23 cellular contexts compared by ENCODE assay signal in the genomic region with DNA sequence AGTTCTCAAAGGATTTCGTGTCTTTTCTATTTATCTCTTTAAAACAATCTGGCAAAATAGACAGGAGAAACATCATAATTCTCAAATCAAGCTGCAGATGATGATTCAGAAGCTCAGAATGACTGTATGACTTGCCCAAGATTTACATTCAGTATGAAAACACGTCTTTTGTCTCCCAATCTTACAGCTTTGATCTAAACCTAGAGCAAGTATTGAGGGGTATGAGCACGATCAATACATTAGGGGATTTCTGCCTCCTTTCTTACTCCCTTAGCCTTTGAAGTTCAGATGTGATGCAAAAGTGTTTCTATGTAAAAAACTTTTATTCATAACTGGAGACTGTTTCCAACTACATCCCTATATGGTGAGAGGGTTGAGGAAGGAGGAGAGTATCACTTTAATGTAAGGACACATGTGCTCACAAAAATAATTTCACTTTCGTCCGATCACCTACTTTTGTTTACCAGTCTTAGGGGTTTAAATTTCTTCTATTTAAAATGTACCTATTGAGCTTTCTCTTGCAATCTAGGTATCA.
DNase-seq lines count a peak whose midpoint lies in the region; ATAC-seq and TF ChIP-seq lines count a peak whose summit lies in the region.
"Had no signal": no experiment of that assay in that cellular context is flagged by ENCODE, and none has a peak within 500 bp of the region (broad histone marks: within the 10 kb centered on the region; RNA-seq: fewer than 3 reads in every experiment).

No MANE protein-coding gene starts in this region.

- H3K14ac ChIP-seq in neuronal stem cell (ENCODE audit: low read length) = no peak overlapping the region

- no peak overlapping the region for H3K4me2 ChIP-seq in neuronal stem cell (ENCODE audit: insufficient read depth, low read length, poor library complexity, severe bottlenecking)
- H3K4me2 ChIP-seq: BLaER1 treated with 17β-estradiol and CSF1 and Interleukin-3, amounts not matched to agents 10 nM and 100 nM had no signal

- H3K4me1 ChIP-seq in psoas muscle (no peaks in the 10 kb centered on the region), neuronal stem cell (ENCODE audit: control insufficient read depth in 2 of 2, insufficient read depth in 1 of 2, low read depth in 1 of 2, low read length in 2 of 2) (peaks cover under 1 to 3% of the 10 kb centered on the region in 2 donors)
- H3K4me1 ChIP-seq: BE2C; BLaER1 treated with 17β-estradiol and CSF1 and Interleukin-3, amounts not matched to agents 10 nM and 100 nM had no signal

- H3K27ac Mint-ChIP-seq in activated T-cell treated with anti-CD3 and anti-CD28 coated beads, Interleukin-2, amount 50 U/mL, for 72 hours = no peak overlapping the region
- H3K27ac Mint-ChIP-seq in activated T-cell treated with anti-CD3 and anti-CD28 coated beads, Interleukin-2, amount 50 U/mL, for 24 hours = no peak overlapping the region
- H3K27ac Mint-ChIP-seq in activated T-helper 17 cell treated with anti-CD3 and anti-CD28 coated beads, Interleukin-2, amount 50 U/mL, for 72 hours = no peak overlapping the region
- H3K27ac Mint-ChIP-seq: CD4-positive, alpha-beta T cell; CD8-positive, alpha-beta memory T cell had no signal

- peaks cover 14% of the 10 kb centered on the region for H3K4me1 Mint-ChIP-seq in activated T-cell treated with anti-CD3 and anti-CD28 coated beads, Interleukin-2, amount 50 U/mL, for 72 hours (ENCODE audit: low read depth)
- no peaks in the 10 kb centered on the region for H3K4me1 Mint-ChIP-seq in activated T-cell treated with anti-CD3 and anti-CD28 coated beads, Interleukin-2, amount 50 U/mL, for 24 hours (ENCODE audit: low read depth)
- H3K4me1 Mint-ChIP-seq in activated T-helper 17 cell treated with anti-CD3 and anti-CD28 coated beads, Interleukin-2, amount 50 U/mL, for 72 hours = no peaks in the 10 kb centered on the region
- H3K4me1 Mint-ChIP-seq: CD14-positive monocyte; CD8-positive, alpha-beta memory T cell had no signal

- peak; percentile 36 to 53 for ATAC-seq in activated CD4-positive, CD25-positive, alpha-beta regulatory T cell treated with anti-CD3 and anti-CD28 coated beads, Interleukin-2, amount 50 U/mL, for 24 hours
- ATAC-seq in activated T-cell treated with anti-CD3 and anti-CD28 coated beads, Interleukin-2, amount 50 U/mL, for 72 hours (replicated peaks in 1 of 2) = peak; percentile 95 to 99
- peak; percentile 91 for ATAC-seq in activated T-helper 17 cell treated with anti-CD3 and anti-CD28 coated beads, Interleukin-2, amount 50 U/mL, for 72 hours (replicated peaks)
- ATAC-seq in psoas muscle = no peak
- ATAC-seq: GM12878 had no signal

- no peak overlapping the region for H3K4ac ChIP-seq in neuronal stem cell (ENCODE audit: low read length)

- H3K27me3 Mint-ChIP-seq in activated T-cell treated with anti-CD3 and anti-CD28 coated beads, Interleukin-2, amount 50 U/mL, for 72 hours (ENCODE audit: low read depth) = no peaks in the 10 kb centered on the region
- no peaks in the 10 kb centered on the region for H3K27me3 Mint-ChIP-seq in activated T-cell treated with anti-CD3 and anti-CD28 coated beads, Interleukin-2, amount 50 U/mL, for 24 hours
- peaks cover 3% of the 10 kb centered on the region for H3K27me3 Mint-ChIP-seq in activated T-helper 17 cell treated with anti-CD3 and anti-CD28 coated beads, Interleukin-2, amount 50 U/mL, for 72 hours
- H3K27me3 Mint-ChIP-seq: CD4-positive, alpha-beta T cell had no signal

- TF ChIP-seq CTCF in psoas muscle (IDR thresholded peaks at IDR 0.05) = no peak

- H3K23ac ChIP-seq in neuronal stem cell (ENCODE audit: low read depth, low read length, poor library complexity) = no peak overlapping the region

- H3K27me3 ChIP-seq in psoas muscle (ENCODE audit: insufficient read depth in 3 of 3, low read length in 2 of 3) = no peaks in the 10 kb centered on the region
- H3K27me3 ChIP-seq in neuronal stem cell (ENCODE audit: control insufficient read depth in 3 of 3, insufficient read depth in 3 of 3, low read depth in 1 of 3, low read length in 3 of 3) = no peaks in the 10 kb centered on the region
- H3K27me3 ChIP-seq: BE2C; BLaER1 treated with 17β-estradiol and CSF1 and Interleukin-3, amounts not matched to agents 10 nM and 100 nM had no signal

- peak overlapping the region in 1 of 2 donors; percentile 70 for H3K4me3 Mint-ChIP-seq in activated T-cell treated with anti-CD3 and anti-CD28 coated beads, Interleukin-2, amount 50 U/mL, for 72 hours
- no peak overlapping the region for H3K4me3 Mint-ChIP-seq in activated T-cell treated with anti-CD3 and anti-CD28 coated beads, Interleukin-2, amount 50 U/mL, for 24 hours
- H3K4me3 Mint-ChIP-seq in activated T-helper 17 cell treated with anti-CD3 and anti-CD28 coated beads, Interleukin-2, amount 50 U/mL, for 72 hours = no peak overlapping the region
- H3K4me3 Mint-ChIP-seq: CD14-positive monocyte; CD4-positive, alpha-beta T cell; CD8-positive, alpha-beta memory T cell had no signal

- H2AK5ac ChIP-seq in neuronal stem cell (ENCODE audit: low read depth, low read length) = no peak overlapping the region

- intact Hi-C loops in psoas muscle (cut with DNase I) = no loop called here

- no peak overlapping the region for H3K27ac ChIP-seq in psoas muscle
- no peak overlapping the region for H3K27ac ChIP-seq in neuronal stem cell (replicated peaks; ENCODE audit: low read length)
- H3K27ac ChIP-seq: 22Rv1; BLaER1 treated with 17β-estradiol and CSF1 and Interleukin-3, amounts not matched to agents 10 nM and 100 nM; GM23248 had no signal

- H2BK15ac ChIP-seq in neuronal stem cell (ENCODE audit: low read length) = no peak overlapping the region

- H2BK5ac ChIP-seq in neuronal stem cell (ENCODE audit: low read length) = no peak overlapping the region

- peaks cover 0 to 4% of the 10 kb centered on the region in 2 donors for H3K36me3 Mint-ChIP-seq in activated T-cell treated with anti-CD3 and anti-CD28 coated beads, Interleukin-2, amount 50 U/mL, for 72 hours (ENCODE audit: insufficient read depth in 2 of 2)
- H3K36me3 Mint-ChIP-seq in activated T-cell treated with anti-CD3 and anti-CD28 coated beads, Interleukin-2, amount 50 U/mL, for 24 hours (ENCODE audit: low read depth) = no peaks in the 10 kb centered on the region
- H3K36me3 Mint-ChIP-seq in activated T-helper 17 cell treated with anti-CD3 and anti-CD28 coated beads, Interleukin-2, amount 50 U/mL, for 72 hours (ENCODE audit: low read depth) = no peaks in the 10 kb centered on the region
- H3K36me3 Mint-ChIP-seq: CD14-positive monocyte; CD8-positive, alpha-beta memory T cell had no signal

- H3K9me3 Mint-ChIP-seq in activated T-cell treated with anti-CD3 and anti-CD28 coated beads, Interleukin-2, amount 50 U/mL, for 72 hours = peaks cover 0 to 5% of the 10 kb centered on the region in 2 donors
- peaks cover 2% of the 10 kb centered on the region for H3K9me3 Mint-ChIP-seq in activated T-cell treated with anti-CD3 and anti-CD28 coated beads, Interleukin-2, amount 50 U/mL, for 24 hours
- no peaks in the 10 kb centered on the region for H3K9me3 Mint-ChIP-seq in activated T-helper 17 cell treated with anti-CD3 and anti-CD28 coated beads, Interleukin-2, amount 50 U/mL, for 72 hours

- H3K9ac ChIP-seq in neuronal stem cell (ENCODE audit: low read depth, low read length, poor library complexity) = no peak overlapping the region
- H3K9ac ChIP-seq: BLaER1 treated with 17β-estradiol and CSF1 and Interleukin-3, amounts not matched to agents 10 nM and 100 nM; GM23248 had no signal

- H4K91ac ChIP-seq in neuronal stem cell (ENCODE audit: low read depth, low read length, poor library complexity) = no peak overlapping the region

- DNase-seq in activated CD4-positive, CD25-positive, alpha-beta regulatory T cell (lab: John Stamatoyannopoulos, UW) = no peak
- no peak for DNase-seq in activated T-cell treated with anti-CD3 and anti-CD28 coated beads, Interleukin-2, amount 50 U/mL, for 72 hours
- DNase-seq in activated T-cell treated with anti-CD3 and anti-CD28 coated beads, Interleukin-2, amount 50 U/mL, for 24 hours = no peak
- DNase-seq in psoas muscle (no peak), neuronal stem cell (ENCODE audit: low spot score) (no peak)
- DNase-seq: ACHN; AML-193; BE2C; CD4-positive, alpha-beta T cell; CD8-positive, alpha-beta memory T cell; DMS 273 treated with DMSO at 0.1 percent for 48 hours; DMS79; EL; GDM1; GM23248; H7; HCEC 1CT had no signal

- no peak overlapping the region for H3K18ac ChIP-seq in neuronal stem cell (ENCODE audit: low read length)

- no peak overlapping the region for H2AFZ ChIP-seq in neuronal stem cell (ENCODE audit: low read length)
- H2AFZ ChIP-seq: GM23248 had no signal

- no peak overlapping the region for H4K8ac ChIP-seq in neuronal stem cell (ENCODE audit: low read depth, low read length)

- WGBS in psoas muscle, 3 donors = 84 to 86% (median 86%) methylated on average over 5 of the region's 5 CpGs
- no CpG with 5 or more reads among the region's 5 CpGs for WGBS in neuronal stem cell (ENCODE audit: extremely low coverage in 2 of 2, insufficient read length in 2 of 2, insufficient replicate concordance in 1 of 2), 2 donors

- H3K36me3 ChIP-seq in psoas muscle (ENCODE audit: insufficient read depth in 1 of 2, low read depth in 1 of 2) = no peaks in the 10 kb centered on the region
- H3K36me3 ChIP-seq in neuronal stem cell (replicated peaks in 1 of 2; ENCODE audit: control insufficient read depth in 2 of 2, insufficient read depth in 2 of 2, low read length in 2 of 2) = no peaks in the 10 kb centered on the region
- H3K36me3 ChIP-seq: BE2C; BLaER1 treated with 17β-estradiol and CSF1 and Interleukin-3, amounts not matched to agents 10 nM and 100 nM had no signal

- H3K9me3 ChIP-seq in psoas muscle (no peaks in the 10 kb centered on the region), neuronal stem cell (replicated peaks in 1 of 2; ENCODE audit: control insufficient read depth in 2 of 2, insufficient read depth in 1 of 2, low read depth in 1 of 2, low read length in 2 of 2) (peaks cover 11 to 32% of the 10 kb centered on the region in 2 donors)
- H3K9me3 ChIP-seq: BE2C had no signal

- no peak overlapping the region for H2BK12ac ChIP-seq in neuronal stem cell (ENCODE audit: low read length)

- no peak overlapping the region for H2BK120ac ChIP-seq in neuronal stem cell (ENCODE audit: low read depth, low read length)

- H3K4me3 ChIP-seq in psoas muscle (no peak overlapping the region), neuronal stem cell (ENCODE audit: low read length in 2 of 2) (no peak overlapping the region)
- H3K4me3 ChIP-seq: BLaER1 treated with 17β-estradiol and CSF1 and Interleukin-3, amounts not matched to agents 10 nM and 100 nM; GM12878; GM23248 had no signal

- no peaks in the 10 kb centered on the region for H3K79me1 ChIP-seq in neuronal stem cell (ENCODE audit: low read depth, low read length)

Comparison
In these comparisons a context has a peak if more than half of its experiments do, and no peak if none do; other contexts are left out.
1. ATAC-seq: peak in activated CD4-positive, CD25-positive, alpha-beta regulatory T cell treated with anti-CD3 and anti-CD28 coated beads, Interleukin-2, amount 50 U/mL, for 24 hours (2 of 2), activated T-cell treated with anti-CD3 and anti-CD28 coated beads, Interleukin-2, amount 50 U/mL, for 72 hours (2 of 2) and activated T-helper 17 cell treated with anti-CD3 and anti-CD28 coated beads, Interleukin-2, amount 50 U/mL, for 72 hours (single experiment); none in psoas muscle (0 of 4).